In the genomic region with DNA sequence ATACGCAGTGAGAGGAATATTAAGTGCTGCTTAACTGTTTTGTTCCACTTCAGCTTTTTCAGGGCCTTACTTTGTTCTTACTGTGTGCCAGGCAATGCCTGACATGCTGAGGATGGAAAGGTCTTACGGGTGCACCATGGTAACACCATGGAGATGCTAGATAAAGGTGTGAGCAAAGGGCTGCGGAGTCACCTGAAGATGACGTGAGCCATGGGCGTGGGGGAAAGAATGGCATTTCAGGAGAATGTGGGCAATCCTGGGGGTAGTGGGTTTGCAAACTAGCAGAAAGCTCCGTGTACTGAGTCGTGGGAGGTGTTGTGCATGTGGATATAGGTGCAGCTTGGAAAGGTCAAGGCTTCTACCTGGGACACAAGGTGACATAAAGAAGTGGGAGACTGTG, we compare ENCODE assay signal across 24 cellular contexts. TPM values are rescaled to one million over a fixed set of nuclear protein-coding genes. Genes with fewer than 3 reads are reported as not detected.
DNase-seq lines count a peak whose midpoint lies in the region; ATAC-seq and TF ChIP-seq lines count a peak whose summit lies in the region.
"Had no signal": no experiment of that assay in that cellular context is flagged by ENCODE, and none has a peak within 500 bp of the region (broad histone marks: within the 10 kb centered on the region; RNA-seq: fewer than 3 reads in every experiment).

No MANE protein-coding gene starts in this region.

- H3K36me3 Mint-ChIP-seq in activated naive CD8-positive, alpha-beta T cell: peaks cover 16% of the 10 kb centered on the region
- H3K36me3 Mint-ChIP-seq in activated naive CD8-positive, alpha-beta T cell treated with anti-CD3 and anti-CD28 coated beads for 36 hours: peaks cover 11% of the 10 kb centered on the region
- H3K36me3 Mint-ChIP-seq in T-cell: peaks cover 24% of the 10 kb centered on the region
- peaks cover 6% of the 10 kb centered on the region for H3K36me3 Mint-ChIP-seq in stimulated activated effector memory CD8-positive, alpha-beta T cell treated with anti-CD3 and anti-CD28 coated beads, Interleukin-12 subunit alpha, Interleukin-12 subunit beta, amount 100 ng/mL, for 72 hours

- peaks cover 5% of the 10 kb centered on the region for H3K9me3 Mint-ChIP-seq in activated naive CD8-positive, alpha-beta T cell (ENCODE audit: low read depth)
- peaks cover 5% of the 10 kb centered on the region for H3K9me3 Mint-ChIP-seq in activated naive CD8-positive, alpha-beta T cell treated with anti-CD3 and anti-CD28 coated beads for 36 hours
- peaks cover 0 to 6% (median under 1%) of the 10 kb centered on the region in 3 donors for H3K9me3 Mint-ChIP-seq in T-cell
- H3K9me3 Mint-ChIP-seq in stimulated activated effector memory CD8-positive, alpha-beta T cell treated with anti-CD3 and anti-CD28 coated beads, Interleukin-12 subunit alpha, Interleukin-12 subunit beta, amount 100 ng/mL, for 72 hours: peaks cover 5% of the 10 kb centered on the region

- H3K9me3 ChIP-seq in tibial nerve: peaks cover 0 to under 1% (median 0%) of the 10 kb centered on the region in 4 donors
- H3K9me3 ChIP-seq: psoas muscle, SJSA1 had no signal

- H3K4me3 Mint-ChIP-seq in activated naive CD8-positive, alpha-beta T cell: peak overlapping the region; percentile 57
- H3K4me3 Mint-ChIP-seq in activated naive CD8-positive, alpha-beta T cell treated with anti-CD3 and anti-CD28 coated beads for 36 hours: no peak overlapping the region
- H3K4me3 Mint-ChIP-seq in T-cell: peak overlapping the region in 2 of 3 donors; percentile 14 to 60
- H3K4me3 Mint-ChIP-seq in stimulated activated effector memory CD8-positive, alpha-beta T cell treated with anti-CD3 and anti-CD28 coated beads, Interleukin-12 subunit alpha, Interleukin-12 subunit beta, amount 100 ng/mL, for 72 hours: peak overlapping the region; percentile 30
- H3K4me3 Mint-ChIP-seq: CD14-positive monocyte had no signal

- H3K27me3 ChIP-seq in tibial nerve: no peaks in the 10 kb centered on the region
- H3K27me3 ChIP-seq: heart left ventricle, transverse colon had no signal

- no peak for TF ChIP-seq EP300 in tibial nerve (IDR thresholded peaks at IDR 0.05)

- DNase-seq in activated naive CD8-positive, alpha-beta T cell treated with anti-CD3 and anti-CD28 coated beads for 36 hours: no peak
- DNase-seq in T-cell: no peak
- peak; percentile 16 for DNase-seq in ecto neural progenitor cell (ENCODE audit: low spot score)
- no peak for DNase-seq in stimulated activated effector memory CD8-positive, alpha-beta T cell treated with anti-CD3 and anti-CD28 coated beads, Interleukin-12 subunit alpha, Interleukin-12 subunit beta, amount 100 ng/mL, for 72 hours (ENCODE audit: low spot score in 2 of 2)
- no peak for DNase-seq in tibial nerve (ENCODE audit: low spot score in 2 of 2)
- no peak for DNase-seq in HuH-7 (ENCODE audit: low spot score)
- DNase-seq in AG20443 (ENCODE audit: low spot score): no peak
- DNase-seq: activated CD4-positive, alpha-beta memory T cell treated with anti-CD3 and anti-CD28 coated beads for 36 hours; activated naive CD4-positive, alpha-beta T cell treated with anti-CD3 and anti-CD28 coated beads, Interleukin-2, amount 50 U/mL, for 16 hours; central memory CD4-positive, alpha-beta T cell; DMS53; GF-D8; heart left ventricle; left cardiac atrium; NCI-H146; NCI-H2171 treated with DMSO at 0.1 percent for 48 hours; NCI-H526; psoas muscle; transverse colon had no signal

- 97% methylated on average over 7 of the region's 7 CpGs for WGBS in tibial nerve, 2 donors

- H3K27me3 Mint-ChIP-seq in activated naive CD8-positive, alpha-beta T cell: no peaks in the 10 kb centered on the region
- no peaks in the 10 kb centered on the region for H3K27me3 Mint-ChIP-seq in activated naive CD8-positive, alpha-beta T cell treated with anti-CD3 and anti-CD28 coated beads for 36 hours
- H3K27me3 Mint-ChIP-seq in T-cell: no peaks in the 10 kb centered on the region

- POLR2A ChIA-PET in T-cell (lab: Charles Lee): no interaction called here

- peaks cover 0 to 36% (median 10%) of the 10 kb centered on the region in 4 donors for H3K4me1 ChIP-seq in tibial nerve
- H3K4me1 ChIP-seq: psoas muscle, SJSA1 had no signal

- H3K27ac Mint-ChIP-seq in activated naive CD8-positive, alpha-beta T cell: peak overlapping the region; percentile 64
- no peak overlapping the region for H3K27ac Mint-ChIP-seq in activated naive CD8-positive, alpha-beta T cell treated with anti-CD3 and anti-CD28 coated beads for 36 hours
- peak overlapping the region; percentile 72 to 79 for H3K27ac Mint-ChIP-seq in T-cell
- H3K27ac Mint-ChIP-seq in stimulated activated effector memory CD8-positive, alpha-beta T cell treated with anti-CD3 and anti-CD28 coated beads, Interleukin-12 subunit alpha, Interleukin-12 subunit beta, amount 100 ng/mL, for 72 hours: no peak overlapping the region
- H3K27ac Mint-ChIP-seq: activated CD4-positive, alpha-beta memory T cell treated with anti-CD3 and anti-CD28 coated beads for 36 hours; T-helper 1 cell treated with Interleukin-12 subunit alpha and Interleukin-12 subunit beta and Interleukin-4 antibody, amounts not matched to agents 30 μg/mL and 1 μg/mL, for 36 hours had no signal

- CTCF ChIA-PET in T-cell (lab: Charles Lee): no interaction called here

- H3K4me3 ChIP-seq in tibial nerve: no peak overlapping the region
- H3K4me3 ChIP-seq: heart left ventricle, psoas muscle, SJSA1, transverse colon had no signal

- H3K27ac ChIP-seq in tibial nerve: no peak overlapping the region
- H3K27ac ChIP-seq: epithelial cell of prostate, heart left ventricle, psoas muscle, SJSA1, transverse colon had no signal

- TF ChIP-seq POLR2A in tibial nerve (IDR thresholded peaks at IDR 0.05): no peak

- H3K36me3 ChIP-seq in tibial nerve: peaks cover 0 to 7% (median 0%) of the 10 kb centered on the region in 3 donors
- H3K36me3 ChIP-seq: SJSA1, transverse colon had no signal

- peaks cover 78% of the 10 kb centered on the region for H3K4me1 Mint-ChIP-seq in activated naive CD8-positive, alpha-beta T cell (ENCODE audit: low read depth)
- H3K4me1 Mint-ChIP-seq in activated naive CD8-positive, alpha-beta T cell treated with anti-CD3 and anti-CD28 coated beads for 36 hours: peaks cover 54% of the 10 kb centered on the region
- peaks cover 87 to 90% (median 89%) of the 10 kb centered on the region in 3 donors for H3K4me1 Mint-ChIP-seq in T-cell
- H3K4me1 Mint-ChIP-seq in stimulated activated effector memory CD8-positive, alpha-beta T cell treated with anti-CD3 and anti-CD28 coated beads, Interleukin-12 subunit alpha, Interleukin-12 subunit beta, amount 100 ng/mL, for 72 hours: peaks cover 55% of the 10 kb centered on the region

- TF ChIP-seq CTCF in tibial nerve (IDR thresholded peaks at IDR 0.05): no peak

- ATAC-seq in T-cell (replicated peaks in 1 of 4): no peak
- ATAC-seq in stimulated activated effector memory CD8-positive, alpha-beta T cell treated with anti-CD3 and anti-CD28 coated beads, Interleukin-12 subunit alpha, Interleukin-12 subunit beta, amount 100 ng/mL, for 72 hours: no peak
- ATAC-seq: heart left ventricle, left cardiac atrium, psoas muscle had no signal

RNA-seq across cellular contexts. Expression of a gene that starts 27.4 kb away (rescaled TPM):
- total RNA-seq in activated naive CD8-positive, alpha-beta T cell treated with anti-CD3 and anti-CD28 coated beads for 36 hours: 1 to 10 TPM; 5.1 to 5.3 TPM
- total RNA-seq in T-cell (10 to 100 TPM; 57.5 to 90.5 (median 65.5) TPM), tibial nerve (10 to 100 TPM; 14.6 to 25.1 (median 17.5) TPM)
- total RNA-seq: SJSA1 had no signal

Comparison
In these comparisons a context has a peak if more than half of its experiments do, and no peak if none do; other contexts are left out.
1. H3K27ac Mint-ChIP-seq: peak in activated naive CD8-positive, alpha-beta T cell (single experiment) and T-cell (2 of 2); none in activated naive CD8-positive, alpha-beta T cell treated with anti-CD3 and anti-CD28 coated beads for 36 hours (single experiment) and stimulated activated effector memory CD8-positive, alpha-beta T cell treated with anti-CD3 and anti-CD28 coated beads, Interleukin-12 subunit alpha, Interleukin-12 subunit beta, amount 100 ng/mL, for 72 hours (single experiment).